24 cellular contexts compared by ENCODE assay signal in the genomic region with DNA sequence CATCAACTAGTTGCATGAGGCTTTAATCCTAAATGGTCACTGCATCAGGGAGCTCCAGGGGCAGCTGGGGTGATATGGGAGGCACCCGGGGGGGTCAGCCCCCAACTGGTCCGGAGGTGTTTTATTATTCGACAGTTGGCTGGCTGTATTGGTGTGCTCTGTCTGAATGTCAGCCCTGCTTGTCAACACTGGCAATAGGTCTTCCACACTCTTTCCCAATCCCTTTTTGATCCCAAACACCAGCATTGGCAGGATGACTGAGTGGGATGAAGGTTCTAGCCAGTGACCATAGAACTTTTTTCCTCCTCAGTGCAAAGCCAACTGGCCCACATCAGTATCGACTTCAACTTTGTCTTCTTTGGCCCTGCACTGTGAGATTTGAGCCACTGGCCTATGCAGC. TPM values are rescaled to one million over a fixed set of nuclear protein-coding genes. Genes with fewer than 3 reads are reported as not detected.
"Had no signal": no experiment of that assay in that cellular context is flagged by ENCODE, and none has a peak within 500 bp of the region (broad histone marks: within the 10 kb centered on the region; RNA-seq: fewer than 3 reads in every experiment).

No MANE protein-coding gene starts in this region.

- DNase-seq: Kasumi-1, MM.1S, NCI-H1092, NCI-H1105 treated with DMSO at 0.1 percent for 48 hours, NCI-H1417 treated with DMSO at 0.1 percent for 48 hours, NCI-H146, NCI-H1694 treated with DMSO at 0.1 percent for 48 hours, NCI-H1930, NCI-H2081, NCI-H2107, NCI-H226, NCI-H446, NCI-H510A, NCI-H524 treated with DMSO at 0.1 percent for 48 hours, NCI-H69, NCI-H774, RPMI8226, SHP77, SK-N-SH, SW 1271 had no signal

- ATAC-seq: K562 had no signal

- H3K4me2 ChIP-seq: KMS-11, SK-N-SH had no signal

- H3K4me3 ChIP-seq: K562 had no signal

- H3K9me3 ChIP-seq: SK-N-SH had no signal

- H3K27ac ChIP-seq: HL-60, KMS-11 had no signal

- H3K9ac ChIP-seq: KMS-11, SK-N-SH had no signal

RNA-seq across cellular contexts. Expression of a gene that starts 8.9 kb away (rescaled TPM):
- polyA plus RNA-seq: IgD-negative memory B cell had no signal
